ENCODE assay signal across 23 cellular contexts in genomic region chr3:47333907-47334306, GRCh38.
"Had no signal": no experiment of that assay in that cellular context is flagged by ENCODE, and none has a peak within 500 bp of the region (broad histone marks: within the 10 kb centered on the region; RNA-seq: fewer than 3 reads in every experiment).

No MANE protein-coding gene starts in this region.

- H3K9me3 Mint-ChIP-seq: activated CD4-positive, alpha-beta memory T cell treated with anti-CD3 and anti-CD28 coated beads for 36 hours; activated CD4-positive, alpha-beta T cell treated with anti-CD3 and anti-CD28 coated beads, Interleukin-2, amount 10 ng/mL, durations not matched to agents 7 days and 5 days; activated naive CD4-positive, alpha-beta T cell treated with anti-CD3 and anti-CD28 coated beads for 36 hours; activated T-cell treated with anti-CD3 and anti-CD28 coated beads, Interleukin-2, amount 50 U/mL, for 4 hours; T-cell had no signal

- H3K4me1 ChIP-seq: body of pancreas had no signal

- H3K4me3 ChIP-seq: body of pancreas had no signal

- H3K27me3 Mint-ChIP-seq: activated CD4-positive, alpha-beta memory T cell treated with anti-CD3 and anti-CD28 coated beads for 36 hours; activated CD4-positive, alpha-beta T cell treated with anti-CD3 and anti-CD28 coated beads, Interleukin-2, amount 10 ng/mL, durations not matched to agents 7 days and 5 days; activated naive CD8-positive, alpha-beta T cell; T-cell had no signal

- H3K4me3 Mint-ChIP-seq: activated CD4-positive, alpha-beta memory T cell treated with anti-CD3 and anti-CD28 coated beads for 36 hours; activated CD4-positive, alpha-beta T cell treated with anti-CD3 and anti-CD28 coated beads, Interleukin-2, amount 10 ng/mL, durations not matched to agents 7 days and 5 days; activated naive CD4-positive, alpha-beta T cell treated with anti-CD3 and anti-CD28 coated beads for 36 hours; activated naive CD8-positive, alpha-beta T cell; activated T-cell treated with anti-CD3 and anti-CD28 coated beads, Interleukin-2, amount 50 U/mL, for 4 hours; T-cell had no signal

- H3K4me1 Mint-ChIP-seq: activated CD4-positive, alpha-beta T cell treated with anti-CD3 and anti-CD28 coated beads, Interleukin-2, amount 10 ng/mL, durations not matched to agents 7 days and 5 days; T-cell had no signal

- DNase-seq: activated CD4-positive, alpha-beta memory T cell treated with anti-CD3 and anti-CD28 coated beads for 36 hours; activated CD4-positive, alpha-beta T cell treated with anti-CD3 and anti-CD28 coated beads, Interleukin-2, amount 10 ng/mL, durations not matched to agents 7 days and 5 days; activated CD4-positive, CD25-positive, alpha-beta regulatory T cell; activated CD8-positive, alpha-beta memory T cell treated with anti-CD3 and anti-CD28 coated beads, Interleukin-2, amount 50 U/mL, for 48 hours; activated gamma-delta T cell; activated naive CD4-positive, alpha-beta T cell treated with anti-CD3 and anti-CD28 coated beads for 36 hours; activated T-cell treated with anti-CD3 and anti-CD28 coated beads, Interleukin-2, amount 50 U/mL, for 4 hours; aorta; body of pancreas; NCI-H1092; NCI-H1417; NCI-H1694; NCI-H2029; NCI-H2107; NCI-H2171 treated with DMSO at 0.1 percent for 48 hours; NCI-H226; NCI-H526; NCI-H774; SIG-M5; T-cell had no signal

- H3K27ac Mint-ChIP-seq: activated CD4-positive, alpha-beta memory T cell treated with anti-CD3 and anti-CD28 coated beads for 36 hours; activated CD4-positive, alpha-beta T cell treated with anti-CD3 and anti-CD28 coated beads, Interleukin-2, amount 10 ng/mL, durations not matched to agents 7 days and 5 days; activated naive CD4-positive, alpha-beta T cell treated with anti-CD3 and anti-CD28 coated beads for 36 hours; activated naive CD8-positive, alpha-beta T cell; T-cell had no signal

- H3K27ac ChIP-seq: body of pancreas, KMS-11, VCaP had no signal

- ATAC-seq: activated T-cell treated with anti-CD3 and anti-CD28 coated beads, Interleukin-2, amount 50 U/mL, for 4 hours; body of pancreas; T-cell had no signal

- H3K9ac ChIP-seq: KMS-11 had no signal

- H3K27me3 ChIP-seq: body of pancreas had no signal

- H3K9me3 ChIP-seq: body of pancreas had no signal

- H3K4me2 ChIP-seq: KMS-11 had no signal
